ENCODE assay signal across 9 cellular contexts in the genomic region with DNA sequence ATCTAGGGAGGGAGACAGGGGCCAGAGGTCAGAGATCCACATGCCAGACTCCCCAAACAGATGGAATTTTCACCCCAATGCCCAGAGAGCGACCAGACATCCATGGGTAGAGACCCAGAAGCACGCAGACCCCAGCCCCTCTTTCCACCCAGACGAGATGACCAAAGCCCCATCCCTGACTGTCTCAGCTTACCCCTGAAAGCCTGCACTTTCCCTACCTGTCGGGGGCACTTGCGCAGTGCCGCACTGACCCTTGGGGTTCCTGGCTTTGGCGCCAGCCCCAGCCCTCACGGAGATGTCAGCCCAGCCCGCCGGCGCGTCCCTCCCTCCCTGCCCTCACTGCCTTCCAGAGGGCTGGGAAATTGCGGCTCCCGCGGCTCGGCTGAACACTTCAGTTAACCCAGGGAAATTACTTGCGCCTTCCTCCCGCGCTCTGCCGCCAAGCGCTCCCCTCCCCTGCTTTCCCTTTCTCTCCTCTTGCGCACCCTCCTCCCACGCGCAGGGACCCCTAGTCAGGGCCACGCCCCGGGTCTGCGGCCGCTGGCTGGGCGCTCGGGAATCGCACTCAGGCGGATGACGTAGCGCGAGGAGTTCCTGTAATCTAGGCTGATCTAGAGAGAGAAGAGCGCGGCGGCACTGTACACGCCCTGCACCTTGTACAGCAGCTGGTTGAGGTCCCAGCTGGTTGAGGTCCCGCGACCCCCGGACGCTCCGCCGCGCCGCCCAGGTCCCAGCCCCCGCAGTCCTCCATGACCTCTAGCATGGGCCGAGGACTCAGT. TPM values are rescaled to one million over a fixed set of nuclear protein-coding genes. Genes with fewer than 3 reads are reported as not detected.
A peak's percentile ranks its signal among the peaks of the same experiment; 100 is the strongest.
DNase-seq lines count a peak whose midpoint lies in the region; ATAC-seq and TF ChIP-seq lines count a peak whose summit lies in the region.
"Had no signal": no experiment of that assay in that cellular context is flagged by ENCODE, and none has a peak within 500 bp of the region (broad histone marks: within the 10 kb centered on the region; RNA-seq: fewer than 3 reads in every experiment).

No MANE protein-coding gene starts in this region.

- CTCF ChIA-PET in SK-N-SH (lab: Yijun Ruan, JAX), result interaction anchor here (1.0 kb wide), 1 partner anchor 28 kb away, joined by 3 read pairs; no protein-coding TSS in a partner anchor

- WGBS in SK-N-SH (ENCODE audit: low lambda C conversion rate), result 2% methylated on average over 19 of the region's 49 CpGs
- WGBS in smooth muscle cell (ENCODE audit: low lambda C conversion rate), result 8% methylated on average over 40 of the region's 49 CpGs

- TF ChIP-seq EP300 in SK-N-SH (IDR thresholded peaks at IDR 0.05; ENCODE audit: borderline replicate concordance in 1 of 2, low read depth in 1 of 2, low read length in 1 of 2), result no peak

- H3K9ac ChIP-seq in SK-N-SH, result no peak overlapping the region
- no peak overlapping the region for H3K9ac ChIP-seq in smooth muscle cell (ENCODE audit: low read depth)

- TF ChIP-seq CTCF in SK-N-SH (IDR thresholded peaks at IDR 0.05), result no peak
- no peak for TF ChIP-seq CTCF in foreskin keratinocyte (conservative IDR thresholded peaks at IDR 0.05)
- TF ChIP-seq CTCF in smooth muscle cell (IDR thresholded peaks at IDR 0.05; ENCODE audit: borderline replicate concordance, insufficient read depth, poor library complexity, severe bottlenecking), result no peak

- H3K9me3 ChIP-seq in SK-N-SH (no peaks in the 10 kb centered on the region), smooth muscle cell (replicated peaks; ENCODE audit: low read depth) (no peaks in the 10 kb centered on the region)

- no peaks in the 10 kb centered on the region for H3K9me2 ChIP-seq in SK-N-SH

- ATAC-seq in foreskin keratinocyte, result peak; percentile 55
- no peak for ATAC-seq in HG02852 (IDR thresholded peaks at IDR 0.05; ENCODE audit: unreplicated experiment)
- ATAC-seq in HG02763 (IDR thresholded peaks at IDR 0.05; ENCODE audit: unreplicated experiment), result no peak

- peaks cover 73% of the 10 kb centered on the region for H3K27me3 ChIP-seq in SK-N-SH (ENCODE audit: insufficient read depth)
- H3K27me3 ChIP-seq in foreskin keratinocyte, result peaks cover 74% of the 10 kb centered on the region
- peaks cover 67% of the 10 kb centered on the region for H3K27me3 ChIP-seq in smooth muscle cell (ENCODE audit: low read depth)

- H3K4me2 ChIP-seq in SK-N-SH, result peak overlapping the region; percentile 57; the same call in 1 of the 2 replicates
- peak overlapping the region; percentile 90 for H3K4me2 ChIP-seq in smooth muscle cell

- H3K27ac ChIP-seq in SK-N-SH (ENCODE audit: low read depth in 2 of 2, low read length in 1 of 2), result no peak overlapping the region
- no peak overlapping the region for H3K27ac ChIP-seq in foreskin keratinocyte
- no peak overlapping the region for H3K27ac ChIP-seq in smooth muscle cell (ENCODE audit: low read depth)
- H3K27ac ChIP-seq: C4-2B had no signal

- H3K4me1 ChIP-seq in SK-N-SH (ENCODE audit: control insufficient read depth in 1 of 2, insufficient read depth in 2 of 2, low read depth in 1 of 2, low read length in 1 of 2) (no peaks in the 10 kb centered on the region; a peak in 1 of 4 replicates), foreskin keratinocyte (no peaks in the 10 kb centered on the region), smooth muscle cell (ENCODE audit: low read depth) (peaks cover 13% of the 10 kb centered on the region)

- peak; percentile 19 for DNase-seq in NCI-H1436 (lab: John Stamatoyannopoulos, UW)
- DNase-seq in NCI-H1436 treated with DMSO at 0.1 percent for 48 hours (lab: John Stamatoyannopoulos, UW), result no peak
- DNase-seq in SK-N-SH, result peak; percentile 63
- peak in 1 of 2 donors; percentile 37 for DNase-seq in foreskin keratinocyte
- DNase-seq in smooth muscle cell (lab: John Stamatoyannopoulos, UW; ENCODE audit: unreplicated experiment), result no peak
- no peak for DNase-seq in stimulated activated CD4-positive, alpha-beta T cell treated with anti-CD3 and anti-CD28 coated beads, Interleukin-4, amount 100 ng/mL, for 1 hour

- TF ChIP-seq RAD21 in SK-N-SH (IDR thresholded peaks at IDR 0.05; ENCODE audit: low read length), result no peak

- POLR2A ChIA-PET in SK-N-SH (lab: Yijun Ruan, JAX), result no interaction called here

- H3K79me2 ChIP-seq in SK-N-SH (ENCODE audit: insufficient read depth), result no peaks in the 10 kb centered on the region
- no peaks in the 10 kb centered on the region for H3K79me2 ChIP-seq in smooth muscle cell (ENCODE audit: low read depth)

- H3F3A ChIP-seq in SK-N-SH (replicated peaks; ENCODE audit: insufficient read depth) (no peaks in the 10 kb centered on the region), smooth muscle cell (ENCODE audit: low read depth) (no peaks in the 10 kb centered on the region)

- H3K4me3 ChIP-seq in SK-N-SH (ENCODE audit: low read depth in 2 of 2, low read length in 1 of 2), result peak overlapping the region in 1 of 2 experiments; percentile 9; a peak in 2 of 4 replicates
- H3K4me3 ChIP-seq in smooth muscle cell, result peak overlapping the region; percentile 48

- H2AFZ ChIP-seq in SK-N-SH (ENCODE audit: low read depth), result no peak overlapping the region
- H2AFZ ChIP-seq in smooth muscle cell (ENCODE audit: low read depth), result peak overlapping the region; percentile 58

- H4K20me1 ChIP-seq in SK-N-SH (ENCODE audit: insufficient read depth), result no peaks in the 10 kb centered on the region
- H4K20me1 ChIP-seq in smooth muscle cell (ENCODE audit: low read depth), result no peaks in the 10 kb centered on the region

- H3K36me3 ChIP-seq in SK-N-SH (replicated peaks in 1 of 2; ENCODE audit: control insufficient read depth in 1 of 2, insufficient read depth in 2 of 2, low read length in 1 of 2) (no peaks in the 10 kb centered on the region), smooth muscle cell (ENCODE audit: low read depth) (no peaks in the 10 kb centered on the region)

TF ChIP-seq in SK-N-SH, 30 proteins besides CTCF, POLR2A, EP300 and RAD21:
- no peak for TF ChIP-seq YY1 (IDR thresholded peaks at IDR 0.05; ENCODE audit: low read depth)
- no peak for TF ChIP-seq ELF1 (IDR thresholded peaks at IDR 0.05)
- no peak for TF ChIP-seq GATA2 (CRISPR knock-in tag; IDR thresholded peaks at IDR 0.05)
- no peak for TF ChIP-seq PBX3 (IDR thresholded peaks at IDR 0.05)
- TF ChIP-seq MXI1 (IDR thresholded peaks at IDR 0.05; ENCODE audit: low read depth, low read length), result no peak
- TF ChIP-seq RXRA (IDR thresholded peaks at IDR 0.05; ENCODE audit: borderline replicate concordance, low read depth), result no peak
- no peak for TF ChIP-seq NFIC (IDR thresholded peaks at IDR 0.05; ENCODE audit: borderline replicate concordance)

RNA-seq across cellular contexts. Expression of gene ALPG, which starts 12.0 kb away (rescaled TPM):
- not detected in 2 replicates for polyA plus RNA-seq in SK-N-SH (2012; rRNA removed)
- not detected in 2 replicates for polyA plus RNA-seq in SK-N-SH (2012; cell fraction: cytosol; rRNA removed)
- polyA plus RNA-seq in SK-N-SH (2012; cell fraction: nucleus; rRNA removed), result not detected in 2 replicates
- total RNA-seq in foreskin keratinocyte, result not detected in 2 replicates
- polyA plus RNA-seq in foreskin keratinocyte, result not detected in 2 replicates
- total RNA-seq in smooth muscle cell, result not detected in 2 replicates
- not detected in 2 replicates for polyA plus RNA-seq in smooth muscle cell

RNA-seq across cellular contexts. Expression of gene ALPI, which starts 37.3 kb away (rescaled TPM):
- not detected in 2 replicates for polyA plus RNA-seq in SK-N-SH (2012; rRNA removed)
- polyA plus RNA-seq in SK-N-SH (2012; cell fraction: cytosol; rRNA removed), result not detected in 2 replicates
- polyA plus RNA-seq in SK-N-SH (2012; cell fraction: nucleus; rRNA removed), result not detected in 2 replicates
- not detected in 2 replicates for total RNA-seq in foreskin keratinocyte
- not detected in 2 replicates for polyA plus RNA-seq in foreskin keratinocyte
- not detected in 2 replicates for total RNA-seq in smooth muscle cell
- not detected in 2 replicates for polyA plus RNA-seq in smooth muscle cell

RNA-seq across cellular contexts. Expression of gene ALPP, which starts 40.1 kb away (rescaled TPM):
- not detected in 2 replicates for polyA plus RNA-seq in SK-N-SH (2012; rRNA removed)
- not detected in 2 replicates for polyA plus RNA-seq in SK-N-SH (2012; cell fraction: cytosol; rRNA removed)
- not detected in 2 replicates for polyA plus RNA-seq in SK-N-SH (2012; cell fraction: nucleus; rRNA removed)
- not detected in 2 replicates for total RNA-seq in foreskin keratinocyte
- polyA plus RNA-seq in foreskin keratinocyte, result not detected in 2 replicates
- total RNA-seq in smooth muscle cell, result 0.22 and 0.58 TPM in 2 replicates
- 0.99 TPM in 1 of 2 replicates, not detected in the other for polyA plus RNA-seq in smooth muscle cell

Comparison
In these comparisons a context has a peak if more than half of its experiments do, and no peak if none do; other contexts are left out.
1. DNase-seq: peak in NCI-H1436 (single experiment) and SK-N-SH (single experiment); none in NCI-H1436 treated with DMSO at 0.1 percent for 48 hours (single experiment), smooth muscle cell (single experiment) and stimulated activated CD4-positive, alpha-beta T cell treated with anti-CD3 and anti-CD28 coated beads, Interleukin-4, amount 100 ng/mL, for 1 hour (single experiment).